ENCODE assay signal across 1 cellular context in the genomic region with DNA sequence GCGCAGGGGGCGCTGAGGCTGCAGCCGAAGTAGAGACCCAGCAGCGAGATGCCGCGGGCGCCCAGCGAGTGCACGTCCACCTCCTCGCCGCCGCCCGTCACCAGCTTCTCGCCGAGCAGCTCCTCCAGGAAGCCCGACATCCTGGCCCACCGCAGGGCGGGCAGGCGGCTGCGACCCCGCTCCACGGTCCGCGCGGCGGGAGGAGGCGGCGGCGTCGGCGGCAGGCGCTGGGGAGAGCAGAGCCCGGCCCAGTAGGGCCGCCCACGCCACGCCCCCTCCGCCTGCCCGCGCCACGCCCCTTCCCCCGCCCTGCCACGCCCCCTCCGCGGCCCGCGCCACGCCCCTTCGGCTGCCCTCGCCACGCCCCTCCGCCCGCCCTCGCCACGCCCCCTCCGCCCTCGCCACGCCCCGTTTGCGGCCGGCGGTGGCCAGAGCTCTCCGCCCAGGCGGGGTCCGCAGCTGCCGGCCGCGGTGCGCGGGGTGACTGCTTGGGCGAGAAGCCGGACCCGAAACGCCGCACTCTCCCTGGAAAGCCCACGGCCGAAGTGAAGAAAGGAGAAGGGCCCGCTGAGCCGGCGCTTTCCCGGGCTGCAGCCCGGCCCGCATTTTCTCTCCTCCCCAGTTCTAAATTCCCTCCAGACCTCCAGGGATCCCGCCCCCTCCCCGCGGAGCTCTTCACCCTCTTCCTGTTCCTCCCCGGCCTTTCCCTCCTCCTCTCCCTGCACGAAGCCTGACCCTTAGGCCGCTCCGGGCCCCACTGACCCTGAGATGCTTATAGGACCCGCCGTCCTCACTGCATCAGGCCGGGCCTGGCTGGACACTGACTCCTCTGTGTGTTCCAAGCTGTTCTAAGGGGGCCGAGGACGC.
A peak's percentile ranks its signal among the peaks of the same experiment; 100 is the strongest.
TF ChIP-seq lines count a peak whose summit lies in the region.

TSS of gene NXN (minus strand) at position 238 of the 867 bp plus-strand sequence.

TF ChIP-seq in WTC11, 78 proteins besides CTCF, POLR2A, EP300 and RAD21 (continued from another document):
- TF ChIP-seq, protein P1, sequence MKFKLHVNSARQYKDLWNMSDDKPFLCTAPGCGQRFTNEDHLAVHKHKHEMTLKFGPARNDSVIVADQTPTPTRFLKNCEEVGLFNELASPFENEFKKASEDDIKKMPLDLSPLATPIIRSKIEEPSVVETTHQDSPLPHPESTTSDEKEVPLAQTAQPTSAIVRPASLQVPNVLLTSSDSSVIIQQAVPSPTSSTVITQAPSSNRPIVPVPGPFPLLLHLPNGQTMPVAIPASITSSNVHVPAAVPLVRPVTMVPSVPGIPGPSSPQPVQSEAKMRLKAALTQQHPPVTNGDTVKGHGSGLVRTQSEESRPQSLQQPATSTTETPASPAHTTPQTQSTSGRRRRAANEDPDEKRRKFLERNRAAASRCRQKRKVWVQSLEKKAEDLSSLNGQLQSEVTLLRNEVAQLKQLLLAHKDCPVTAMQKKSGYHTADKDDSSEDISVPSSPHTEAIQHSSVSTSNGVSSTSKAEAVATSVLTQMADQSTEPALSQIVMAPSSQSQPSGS (CRISPR knock-in tag; IDR thresholded peaks at IDR 0.05; ENCODE audit: borderline replicate concordance, low read depth): no peak
- no peak for TF ChIP-seq ZNF423 (CRISPR knock-in tag; IDR thresholded peaks at IDR 0.05)
- no peak for TF ChIP-seq ZNF317 (CRISPR knock-in tag; IDR thresholded peaks at IDR 0.05; ENCODE audit: borderline replicate concordance, low read depth)
- TF ChIP-seq, protein P2, sequence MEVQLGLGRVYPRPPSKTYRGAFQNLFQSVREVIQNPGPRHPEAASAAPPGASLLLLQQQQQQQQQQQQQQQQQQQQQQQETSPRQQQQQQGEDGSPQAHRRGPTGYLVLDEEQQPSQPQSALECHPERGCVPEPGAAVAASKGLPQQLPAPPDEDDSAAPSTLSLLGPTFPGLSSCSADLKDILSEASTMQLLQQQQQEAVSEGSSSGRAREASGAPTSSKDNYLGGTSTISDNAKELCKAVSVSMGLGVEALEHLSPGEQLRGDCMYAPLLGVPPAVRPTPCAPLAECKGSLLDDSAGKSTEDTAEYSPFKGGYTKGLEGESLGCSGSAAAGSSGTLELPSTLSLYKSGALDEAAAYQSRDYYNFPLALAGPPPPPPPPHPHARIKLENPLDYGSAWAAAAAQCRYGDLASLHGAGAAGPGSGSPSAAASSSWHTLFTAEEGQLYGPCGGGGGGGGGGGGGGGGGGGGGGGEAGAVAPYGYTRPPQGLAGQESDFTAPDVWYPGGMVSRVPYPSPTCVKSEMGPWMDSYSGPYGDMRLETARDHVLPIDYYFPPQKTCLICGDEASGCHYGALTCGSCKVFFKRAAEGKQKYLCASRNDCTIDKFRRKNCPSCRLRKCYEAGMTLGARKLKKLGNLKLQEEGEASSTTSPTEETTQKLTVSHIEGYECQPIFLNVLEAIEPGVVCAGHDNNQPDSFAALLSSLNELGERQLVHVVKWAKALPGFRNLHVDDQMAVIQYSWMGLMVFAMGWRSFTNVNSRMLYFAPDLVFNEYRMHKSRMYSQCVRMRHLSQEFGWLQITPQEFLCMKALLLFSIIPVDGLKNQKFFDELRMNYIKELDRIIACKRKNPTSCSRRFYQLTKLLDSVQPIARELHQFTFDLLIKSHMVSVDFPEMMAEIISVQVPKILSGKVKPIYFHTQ (CRISPR knock-in tag; IDR thresholded peaks at IDR 0.05): no peak
- TF ChIP-seq ATF1 (CRISPR knock-in tag; IDR thresholded peaks at IDR 0.05): no peak
- peak; percentile 20; the same call in 1 of the 2 replicates for TF ChIP-seq FOXP4 (CRISPR knock-in tag; IDR thresholded peaks at IDR 0.05)
- TF ChIP-seq, protein P3, sequence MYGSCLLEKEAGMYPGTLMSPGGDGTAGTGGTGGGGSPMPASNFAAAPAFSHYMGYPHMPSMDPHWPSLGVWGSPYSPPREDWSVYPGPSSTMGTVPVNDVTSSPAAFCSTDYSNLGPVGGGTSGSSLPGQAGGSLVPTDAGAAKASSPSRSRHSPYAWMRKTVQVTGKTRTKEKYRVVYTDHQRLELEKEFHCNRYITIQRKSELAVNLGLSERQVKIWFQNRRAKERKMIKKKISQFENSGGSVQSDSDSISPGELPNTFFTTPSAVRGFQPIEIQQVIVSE (CRISPR knock-in tag; IDR thresholded peaks at IDR 0.05; ENCODE audit: borderline replicate concordance): no peak
- 0 out of 2 replicates have a peak, but pooled peaks have one; percentile 33 for TF ChIP-seq TEAD1 (CRISPR knock-in tag; IDR thresholded peaks at IDR 0.05)
- no peak for TF ChIP-seq NFE2L1 (CRISPR knock-in tag; IDR thresholded peaks at IDR 0.05)
- no peak for TF ChIP-seq SMAD4 (CRISPR knock-in tag; IDR thresholded peaks at IDR 0.05)
- no peak for TF ChIP-seq TEAD4 (CRISPR knock-in tag; IDR thresholded peaks at IDR 0.05)
- TF ChIP-seq FOXK1 (CRISPR knock-in tag; IDR thresholded peaks at IDR 0.05): 0 out of 2 replicates have a peak, but pooled peaks have one; percentile 43
- TF ChIP-seq ZNF232 (CRISPR knock-in tag; IDR thresholded peaks at IDR 0.05): no peak
- no peak for TF ChIP-seq ZMAT4 (CRISPR knock-in tag; IDR thresholded peaks at IDR 0.05)
- no peak for TF ChIP-seq HMGA2 (CRISPR knock-in tag; IDR thresholded peaks at IDR 0.05)
